Comparison of ENCODE assay signal across 8 cellular contexts in genomic region chr12:132489602-132490239, GRCh38. TPM values are rescaled to one million over a fixed set of nuclear protein-coding genes. Genes with fewer than 3 reads are reported as not detected.
DNase-seq lines count a peak whose midpoint lies in the region; ATAC-seq and TF ChIP-seq lines count a peak whose summit lies in the region.

Gene FBRSL1 (plus strand): TSS chr12:132490151.

- no peaks in the 10 kb centered on the region for H3K27me3 Mint-ChIP-seq in activated CD8-positive, alpha-beta T cell treated with anti-CD3 and anti-CD28 coated beads for 36 hours

- peak within 1 kb of the TSS; percentile 92 for H3K9ac ChIP-seq in BLaER1

- peak within 1 kb of the TSS; percentile 85 for H3K4me3 ChIP-seq in BLaER1
- H3K4me3 ChIP-seq in lower lobe of right lung, result peak within 1 kb of the TSS; percentile 77

- H3K27ac Mint-ChIP-seq in activated CD8-positive, alpha-beta T cell treated with anti-CD3 and anti-CD28 coated beads for 36 hours, result peak within 1 kb of the TSS; percentile 94

- CTCF ChIA-PET in activated CD8-positive, alpha-beta T cell treated with anti-CD3 and anti-CD28 coated beads for 36 hours (lab: Charles Lee), result no interaction called here

- peak within 1 kb of the TSS; percentile 99 for H3K4me2 ChIP-seq in BLaER1

- no peak for TF ChIP-seq CTCF in activated CD8-positive, alpha-beta T cell treated with anti-CD3 and anti-CD28 coated beads for 36 hours (IDR thresholded peaks at IDR 0.05)
- TF ChIP-seq CTCF in lower lobe of right lung (IDR thresholded peaks at IDR 0.05), result no peak

- peak; percentile 93 for DNase-seq in HK-2 (ENCODE audit: unreplicated experiment)
- peak; percentile 95 for DNase-seq in NCI-H82 treated with DMSO at 0.1 percent for 48 hours (lab: John Stamatoyannopoulos, UW; ENCODE audit: unreplicated experiment)
- DNase-seq in activated CD8-positive, alpha-beta T cell treated with anti-CD3 and anti-CD28 coated beads for 36 hours, result peak; percentile 94
- peak; percentile 99 for DNase-seq in ecto neural progenitor cell (ENCODE audit: low spot score)
- DNase-seq in lower lobe of right lung, result peak; percentile 94
- peak; percentile 87 to 96 for DNase-seq in stimulated activated CD4-positive, alpha-beta T cell treated with anti-CD3 and anti-CD28 coated beads, Interleukin-4, amount 100 ng/mL, for 4 hours

- intact Hi-C loops in activated CD8-positive, alpha-beta T cell treated with anti-CD3 and anti-CD28 coated beads for 36 hours (cut with micrococcal nuclease), result no loop called here
- intact Hi-C loops in lower lobe of right lung (cut with DNase I), result no loop called here

- no peaks in the 10 kb centered on the region for H3K9me3 ChIP-seq in BLaER1
- H3K9me3 ChIP-seq in lower lobe of right lung, result no peaks in the 10 kb centered on the region

- H3K4me1 Mint-ChIP-seq in activated CD8-positive, alpha-beta T cell treated with anti-CD3 and anti-CD28 coated beads for 36 hours (ENCODE audit: low read depth), result peaks cover 58% of the 10 kb centered on the region

- H3K4me1 ChIP-seq in BLaER1, result peaks cover 85% of the 10 kb centered on the region
- peaks cover 56% of the 10 kb centered on the region for H3K4me1 ChIP-seq in lower lobe of right lung

- peak within 1 kb of the TSS; percentile 91 for H3K27ac ChIP-seq in BLaER1
- H3K27ac ChIP-seq in lower lobe of right lung, result peak within 1 kb of the TSS; percentile 86

- H3K27me3 ChIP-seq in BLaER1 (no peaks in the 10 kb centered on the region), lower lobe of right lung (ENCODE audit: low read depth) (no peaks in the 10 kb centered on the region)

- H4K20me1 ChIP-seq in BLaER1, result peaks cover 45% of the 10 kb centered on the region

- no peaks in the 10 kb centered on the region for H3K9me3 Mint-ChIP-seq in activated CD8-positive, alpha-beta T cell treated with anti-CD3 and anti-CD28 coated beads for 36 hours

- POLR2A ChIA-PET in activated CD8-positive, alpha-beta T cell treated with anti-CD3 and anti-CD28 coated beads for 36 hours (lab: Charles Lee), result interaction anchor here (1.6 kb wide), 1 partner anchor 12 kb away, joined by 4 read pairs; no protein-coding TSS in a partner anchor

- H3K36me3 ChIP-seq in BLaER1 (peaks cover 22% of the 10 kb centered on the region; the same call in 1 of the 2 replicates), lower lobe of right lung (peaks cover 4% of the 10 kb centered on the region)

- peak; percentile 61 for ATAC-seq in GM19397 (IDR thresholded peaks at IDR 0.05; ENCODE audit: unreplicated experiment)
- ATAC-seq in activated CD8-positive, alpha-beta T cell treated with anti-CD3 and anti-CD28 coated beads for 36 hours, result peak; percentile 76
- peak; percentile 90 to 95 for ATAC-seq in lower lobe of right lung

- peaks cover 7% of the 10 kb centered on the region for H3K36me3 Mint-ChIP-seq in activated CD8-positive, alpha-beta T cell treated with anti-CD3 and anti-CD28 coated beads for 36 hours (ENCODE audit: low read depth)

- H3K4me3 Mint-ChIP-seq in activated CD8-positive, alpha-beta T cell treated with anti-CD3 and anti-CD28 coated beads for 36 hours, result peak within 1 kb of the TSS; percentile 70

RNA-seq across cellular contexts. Expression of gene FBRSL1, which starts in this region (rescaled TPM):
- total RNA-seq in activated CD8-positive, alpha-beta T cell treated with anti-CD3 and anti-CD28 coated beads for 36 hours, result 10 to 100 TPM; 41.4 to 48.1 TPM
- total RNA-seq in lower lobe of right lung, result 47.6 TPM

Comparison
In these comparisons a context has a peak if more than half of its experiments do, and no peak if none do; other contexts are left out.
1. Peak in every context shown above with its lines: DNase-seq, ATAC-seq, H3K4me3 ChIP-seq and H3K27ac ChIP-seq.